In genomic region chr5:79023947-79024346, GRCh38 we compare ENCODE assay signal across 13 cellular contexts. TPM values are rescaled to one million over a fixed set of nuclear protein-coding genes. Genes with fewer than 3 reads are reported as not detected.
DNase-seq lines count a peak whose midpoint lies in the region; ATAC-seq and TF ChIP-seq lines count a peak whose summit lies in the region.
"Had no signal": no experiment of that assay in that cellular context is flagged by ENCODE, and none has a peak within 500 bp of the region (broad histone marks: within the 10 kb centered on the region; RNA-seq: fewer than 3 reads in every experiment).

No MANE protein-coding gene starts in this region.

- CTCF ChIA-PET in SK-N-SH (lab: Yijun Ruan, JAX): interaction anchor here (1.1 to 9.8 kb wide), 49 partner anchors 8 to 557 kb away, joined by 3 to 585 read pairs (median 9); partner anchors contain the start of genes ARSB, BHMT2, DMGDH and HOMER1

- TF ChIP-seq CTCF in SK-N-SH (IDR thresholded peaks at IDR 0.05) (no peak), esophagus muscularis mucosa (IDR thresholded peaks at IDR 0.05) (no peak), right lobe of liver (IDR thresholded peaks at IDR 0.05) (no peak), esophagus squamous epithelium (IDR thresholded peaks at IDR 0.05) (no peak)

- no peak for TF ChIP-seq RAD21 in SK-N-SH (IDR thresholded peaks at IDR 0.05; ENCODE audit: low read length)

- POLR2A ChIA-PET in SK-N-SH (lab: Yijun Ruan, JAX): no interaction called here

- DNase-seq in SK-N-SH: no peak
- DNase-seq in esophagus muscularis mucosa (ENCODE audit: extremely low spot score): no peak
- no peak for DNase-seq in right lobe of liver
- no peak for DNase-seq in activated gamma-delta T cell (lab: John Stamatoyannopoulos, UW)
- no peak for DNase-seq in OCI-M2 (lab: John Stamatoyannopoulos, UW; ENCODE audit: unreplicated experiment)
- DNase-seq in esophagus squamous epithelium (lab: John Stamatoyannopoulos, UW): no peak
- DNase-seq: CD4-positive, CD25-positive, alpha-beta regulatory T cell; GOT3; H9 had no signal

- H3K9me3 ChIP-seq in SK-N-SH (no peaks in the 10 kb centered on the region), esophagus muscularis mucosa (no peaks in the 10 kb centered on the region), right lobe of liver (no peaks in the 10 kb centered on the region), esophagus squamous epithelium (no peaks in the 10 kb centered on the region)
- H3K9me3 ChIP-seq: BLaER1 treated with 17β-estradiol and CSF1 and Interleukin-3, amounts not matched to agents 10 nM and 100 nM had no signal

- TF ChIP-seq POLR2A in esophagus muscularis mucosa (IDR thresholded peaks at IDR 0.05; ENCODE audit: low read depth): no peak
- no peak for TF ChIP-seq POLR2A in right lobe of liver (IDR thresholded peaks at IDR 0.05)
- TF ChIP-seq POLR2A in esophagus squamous epithelium (IDR thresholded peaks at IDR 0.05): no peak

- 89% methylated on average over 1 of the region's 1 CpG for WGBS in SK-N-SH (ENCODE audit: low lambda C conversion rate)
- WGBS in esophagus muscularis mucosa: 88% methylated on average over 1 of the region's 1 CpG
- 25% methylated on average over 1 of the region's 1 CpG for WGBS in right lobe of liver (ENCODE audit: insufficient coverage, low coverage, low lambda C conversion rate, missing lambda C conversion rate)
- 76 to 84% methylated on average over 1 of the region's 1 CpG for WGBS in esophagus squamous epithelium, 2 donors

- H2AFZ ChIP-seq in SK-N-SH (ENCODE audit: low read depth): peak overlapping the region; percentile 39; the same call in 1 of the 2 replicates

- H3K27me3 ChIP-seq in SK-N-SH (ENCODE audit: insufficient read depth): no peaks in the 10 kb centered on the region
- no peaks in the 10 kb centered on the region for H3K27me3 ChIP-seq in esophagus muscularis mucosa
- H3K27me3 ChIP-seq in right lobe of liver: no peaks in the 10 kb centered on the region
- H3K27me3 ChIP-seq in esophagus squamous epithelium: peaks cover 0 to 5% (median 0%) of the 10 kb centered on the region in 4 donors
- H3K27me3 ChIP-seq: BLaER1 treated with 17β-estradiol and CSF1 and Interleukin-3, amounts not matched to agents 10 nM and 100 nM had no signal

- no peaks in the 10 kb centered on the region for H3K9me2 ChIP-seq in SK-N-SH

- no peak overlapping the region for H3K27ac ChIP-seq in SK-N-SH (ENCODE audit: low read depth in 2 of 2, low read length in 1 of 2)
- H3K27ac ChIP-seq in esophagus muscularis mucosa (replicated peaks in 1 of 4): peak overlapping the region in 3 of 4 donors; percentile 76 to 79 (median 77)
- peak overlapping the region in 2 of 3 donors; percentile 60 to 74 for H3K27ac ChIP-seq in right lobe of liver
- no peak overlapping the region for H3K27ac ChIP-seq in esophagus squamous epithelium
- H3K27ac ChIP-seq: 22Rv1; BLaER1 treated with 17β-estradiol and CSF1 and Interleukin-3, amounts not matched to agents 10 nM and 100 nM had no signal

- intact Hi-C loops in esophagus muscularis mucosa (cut with DNase I) (loop anchor here (2.0 to 10.0 kb wide), 4 partner anchors 42 to 831 kb away; no protein-coding TSS in a partner anchor), right lobe of liver (cut with DNase I) (loop anchor here in 1 of 2 donors (10.0 kb wide), 1 partner anchor 441 kb away; no protein-coding TSS in a partner anchor), esophagus squamous epithelium (cut with DNase I) (loop anchor here (5.0 to 10.0 kb wide), 2 partner anchors 108 to 441 kb away; no protein-coding TSS in a partner anchor)

- no peaks in the 10 kb centered on the region for H4K20me1 ChIP-seq in SK-N-SH (ENCODE audit: insufficient read depth)
- H4K20me1 ChIP-seq: BLaER1 treated with 17β-estradiol and CSF1 and Interleukin-3, amounts not matched to agents 10 nM and 100 nM had no signal

- H3K9ac ChIP-seq in SK-N-SH: no peak overlapping the region
- H3K9ac ChIP-seq: BLaER1 treated with 17β-estradiol and CSF1 and Interleukin-3, amounts not matched to agents 10 nM and 100 nM had no signal

- no peaks in the 10 kb centered on the region for H3K36me3 ChIP-seq in SK-N-SH (replicated peaks in 1 of 2; ENCODE audit: control insufficient read depth in 1 of 2, insufficient read depth in 2 of 2, low read length in 1 of 2)
- no peaks in the 10 kb centered on the region for H3K36me3 ChIP-seq in esophagus muscularis mucosa
- H3K36me3 ChIP-seq in right lobe of liver: no peaks in the 10 kb centered on the region
- H3K36me3 ChIP-seq in esophagus squamous epithelium: no peaks in the 10 kb centered on the region
- H3K36me3 ChIP-seq: BLaER1 treated with 17β-estradiol and CSF1 and Interleukin-3, amounts not matched to agents 10 nM and 100 nM had no signal

- H3K79me2 ChIP-seq in SK-N-SH (ENCODE audit: insufficient read depth): no peaks in the 10 kb centered on the region

- ATAC-seq in SK-N-SH treated with all-trans-retinoic acid at 6 μM for 48 hours (no peak), right lobe of liver (peak; percentile 34 to 54 (median 44))
- ATAC-seq: K562 had no signal

- TF ChIP-seq EP300 in SK-N-SH (IDR thresholded peaks at IDR 0.05; ENCODE audit: borderline replicate concordance in 1 of 2, low read depth in 1 of 2, low read length in 1 of 2) (no peak), esophagus muscularis mucosa (IDR thresholded peaks at IDR 0.05) (no peak)

- H3K4me3 ChIP-seq in SK-N-SH (ENCODE audit: low read depth in 2 of 2, low read length in 1 of 2): no peak overlapping the region
- H3K4me3 ChIP-seq in esophagus muscularis mucosa: peak overlapping the region in 1 of 4 donors; percentile 38
- H3K4me3 ChIP-seq in right lobe of liver: no peak overlapping the region
- no peak overlapping the region for H3K4me3 ChIP-seq in esophagus squamous epithelium
- H3K4me3 ChIP-seq: BLaER1 treated with 17β-estradiol and CSF1 and Interleukin-3, amounts not matched to agents 10 nM and 100 nM; K562 had no signal

- no peak overlapping the region for H3K4me2 ChIP-seq in SK-N-SH
- H3K4me2 ChIP-seq: BLaER1 treated with 17β-estradiol and CSF1 and Interleukin-3, amounts not matched to agents 10 nM and 100 nM had no signal

- peaks cover 5% of the 10 kb centered on the region for H3F3A ChIP-seq in SK-N-SH (replicated peaks; ENCODE audit: insufficient read depth)

- peaks cover 0 to 11% of the 10 kb centered on the region in 2 experiments; a peak in 3 of 4 replicates for H3K4me1 ChIP-seq in SK-N-SH (ENCODE audit: control insufficient read depth in 1 of 2, insufficient read depth in 2 of 2, low read depth in 1 of 2, low read length in 1 of 2)
- peaks cover 8 to 46% (median 42%) of the 10 kb centered on the region in 4 donors for H3K4me1 ChIP-seq in esophagus muscularis mucosa
- H3K4me1 ChIP-seq in right lobe of liver: peaks cover 0 to 39% (median 13%) of the 10 kb centered on the region in 4 donors
- peaks cover 0 to 20% (median 10%) of the 10 kb centered on the region in 3 donors for H3K4me1 ChIP-seq in esophagus squamous epithelium

TF ChIP-seq in SK-N-SH, 30 proteins besides CTCF, POLR2A, EP300 and RAD21 (continues in another document):
- TF ChIP-seq, protein P1, sequence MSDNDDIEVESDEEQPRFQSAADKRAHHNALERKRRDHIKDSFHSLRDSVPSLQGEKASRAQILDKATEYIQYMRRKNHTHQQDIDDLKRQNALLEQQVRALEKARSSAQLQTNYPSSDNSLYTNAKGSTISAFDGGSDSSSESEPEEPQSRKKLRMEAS (IDR thresholded peaks at IDR 0.05; ENCODE audit: low read depth): no peak
- no peak for TF ChIP-seq CHD2 (IDR thresholded peaks at IDR 0.05; ENCODE audit: low read length, partially characterized antibody)
- TF ChIP-seq JUND (IDR thresholded peaks at IDR 0.05): no peak
- TF ChIP-seq TCF12 (IDR thresholded peaks at IDR 0.05): no peak
- TF ChIP-seq POLR2AphosphoS5 (IDR thresholded peaks at IDR 0.05; ENCODE audit: low read depth, low read length): no peak

TF ChIP-seq in SK-N-SH treated with all-trans-retinoic acid at 6 μM for 48 hours, 23 proteins besides CTCF, POLR2A, EP300 and RAD21 (continues in another document):
- no peak for TF ChIP-seq RARB (CRISPR knock-in tag; IDR thresholded peaks at IDR 0.05)
- TF ChIP-seq CSDC2 (CRISPR knock-in tag; IDR thresholded peaks at IDR 0.05): no peak
- TF ChIP-seq ZC3H10 (CRISPR knock-in tag; IDR thresholded peaks at IDR 0.05): no peak
- no peak for TF ChIP-seq ZNF565 (CRISPR knock-in tag; conservative IDR thresholded peaks at IDR 0.05; ENCODE audit: low read depth)

RNA-seq across cellular contexts. Expression of gene ARSB, which starts 38.8 kb away (rescaled TPM):
- polyA plus RNA-seq in SK-N-SH (2012; rRNA removed): 12.5 and 17.6 TPM in 2 replicates
- polyA plus RNA-seq in SK-N-SH (2012; cell fraction: cytosol; rRNA removed): 14.8 and 16.5 TPM in 2 replicates
- polyA plus RNA-seq in SK-N-SH (2012; cell fraction: nucleus; rRNA removed): 8.7 and 9.2 TPM in 2 replicates
- total RNA-seq in esophagus muscularis mucosa: 100 to 1,000 TPM in 1 of 4 donors, 10 to 100 TPM in 3; 58.0 to 103 (median 67.5) TPM
- 10 to 100 TPM in 1 of 6 experiments, 1 to 10 TPM in 5; 5.0 to 11.7 (median 8.7) TPM for total RNA-seq in right lobe of liver
- total RNA-seq in esophagus squamous epithelium: 1 to 10 TPM; 1.2 to 8.8 (median 7.1) TPM

RNA-seq across cellular contexts. Expression of gene DMGDH, which starts 45.5 kb away (rescaled TPM):
- polyA plus RNA-seq in SK-N-SH (2012; rRNA removed): 0.56 and 0.70 TPM in 2 replicates
- polyA plus RNA-seq in SK-N-SH (2012; cell fraction: cytosol; rRNA removed): 0.28 and 0.41 TPM in 2 replicates
- polyA plus RNA-seq in SK-N-SH (2012; cell fraction: nucleus; rRNA removed): 0.79 and 1.5 TPM in 2 replicates
- total RNA-seq in esophagus muscularis mucosa: 1 to 10 TPM; 3.3 to 7.4 (median 4.6) TPM
- total RNA-seq in right lobe of liver: 100 to 1,000 TPM in 2 of 6 experiments, 10 to 100 TPM in 4; 55.7 to 128 (median 83.5) TPM
- 1 to 10 TPM in 2 of 4 donors, under 1 TPM in 1, not detected in 1; 0.64 to 3.1 (median 1.7) TPM for total RNA-seq in esophagus squamous epithelium
- total RNA-seq: H9 had no signal

RNA-seq across cellular contexts. Expression of gene BHMT2, which starts 45.6 kb away (rescaled TPM):
- not detected in 2 replicates for polyA plus RNA-seq in SK-N-SH (2012; rRNA removed)
- not detected in 2 replicates for polyA plus RNA-seq in SK-N-SH (2012; cell fraction: cytosol; rRNA removed)
- polyA plus RNA-seq in SK-N-SH (2012; cell fraction: nucleus; rRNA removed): not detected in 2 replicates
- total RNA-seq in esophagus muscularis mucosa (100 to 1,000 TPM in 1 of 4 donors, 10 to 100 TPM in 3; 44.2 to 105 (median 64.1) TPM), right lobe of liver (100 to 1,000 TPM; 206 to 392 (median 280) TPM), esophagus squamous epithelium (10 to 100 TPM in 1 of 4 donors, 1 to 10 TPM in 3; 1.5 to 13.9 (median 5.1) TPM)
- total RNA-seq: CD4-positive, CD25-positive, alpha-beta regulatory T cell; H9; K562 had no signal
- polyA plus RNA-seq: CD4-positive, CD25-positive, alpha-beta regulatory T cell; K562 had no signal

Comparison
In these comparisons a context has a peak if more than half of its experiments do, and no peak if none do; other contexts are left out.
1. H3K27ac ChIP-seq: peak in esophagus muscularis mucosa (3 of 4) and right lobe of liver (2 of 3); none in SK-N-SH (0 of 2) and esophagus squamous epithelium (0 of 4).
2. RNA of gene ARSB, which starts 38.8 kb away (total RNA-seq): 58.0 to 103 TPM in esophagus muscularis mucosa; 5.0 to 11.7 TPM in right lobe of liver and 1.2 to 8.8 TPM in esophagus squamous epithelium; every median in the first group is over 4 times any median in the second.
3. RNA of gene DMGDH, which starts 45.5 kb away (total RNA-seq): 55.7 to 128 TPM in right lobe of liver; 3.3 to 7.4 TPM in esophagus muscularis mucosa and 0.64 to 3.1 TPM in esophagus squamous epithelium; every median in the first group is over 4 times any median in the second.